14 cellular contexts compared by ENCODE assay signal in genomic region chr9:124752967-124753366, GRCh38. TPM values are rescaled to one million over a fixed set of nuclear protein-coding genes. Genes with fewer than 3 reads are reported as not detected.
DNase-seq lines count a peak whose midpoint lies in the region; TF ChIP-seq lines count a peak whose summit lies in the region.
"Had no signal": no experiment of that assay in that cellular context is flagged by ENCODE, and none has a peak within 500 bp of the region (broad histone marks: within the 10 kb centered on the region; RNA-seq: fewer than 3 reads in every experiment).

No MANE protein-coding gene starts in this region.

- H3K27ac Mint-ChIP-seq in neural progenitor cell = no peak overlapping the region
- no peak overlapping the region for H3K27ac Mint-ChIP-seq in activated naive CD4-positive, alpha-beta T cell treated with anti-CD3 and anti-CD28 coated beads, Interleukin-2, amount 10 ng/mL, durations not matched to agents 7 days and 5 days

- peaks cover 52% of the 10 kb centered on the region for H3F3A ChIP-seq in neural progenitor cell (ENCODE audit: low read depth)

- H3K79me2 ChIP-seq in neural progenitor cell (ENCODE audit: low read depth) = peaks cover 100% of the 10 kb centered on the region

- H3K27ac ChIP-seq in neural progenitor cell (peak overlapping the region; percentile 57), uterus (no peak overlapping the region)
- H3K27ac ChIP-seq: ovary, SJCRH30, VCaP had no signal

- no peak overlapping the region for H3K4me3 Mint-ChIP-seq in neural progenitor cell
- H3K4me3 Mint-ChIP-seq in activated naive CD4-positive, alpha-beta T cell treated with anti-CD3 and anti-CD28 coated beads, Interleukin-2, amount 10 ng/mL, durations not matched to agents 7 days and 5 days = no peak overlapping the region

- TF ChIP-seq CTCF in choroid plexus epithelial cell (conservative IDR thresholded peaks at IDR 0.05; ENCODE audit: low read depth, low read length) = no peak
- TF ChIP-seq CTCF in neural progenitor cell (IDR thresholded peaks at IDR 0.05) = no peak
- no peak for TF ChIP-seq CTCF in uterus (IDR thresholded peaks at IDR 0.05)

- DNase-seq in AG20443 (ENCODE audit: low spot score) (peak; percentile 74), NCI-H226 (peak; percentile 75), choroid plexus epithelial cell (ENCODE audit: low read depth) (peak; percentile 70), neural progenitor cell (ENCODE audit: low spot score) (no peak), uterus (no peak), NCI-H510A treated with DMSO at 0.1 percent for 48 hours (lab: John Stamatoyannopoulos, UW) (no peak), D341Med (ENCODE audit: low spot score) (no peak)
- DNase-seq in activated naive CD4-positive, alpha-beta T cell treated with anti-CD3 and anti-CD28 coated beads, Interleukin-2, amount 10 ng/mL, durations not matched to agents 7 days and 5 days = no peak
- DNase-seq: activated naive CD4-positive, alpha-beta T cell treated with Interleukin-2 at 50 U/mL for 16 hours; NCI-H187; NCI-H82; ovary; SJCRH30 had no signal

- H3K4me1 ChIP-seq in neural progenitor cell (peaks cover 69% of the 10 kb centered on the region), uterus (no peaks in the 10 kb centered on the region)

- no peak overlapping the region for H3K4me3 ChIP-seq in choroid plexus epithelial cell (ENCODE audit: low read depth, low read length)
- no peak overlapping the region for H3K4me3 ChIP-seq in neural progenitor cell
- no peak overlapping the region for H3K4me3 ChIP-seq in uterus
- H3K4me3 ChIP-seq: ovary, SJCRH30 had no signal

- no peaks in the 10 kb centered on the region for H3K27me3 ChIP-seq in neural progenitor cell
- peaks cover 4 to 27% of the 10 kb centered on the region in 2 donors for H3K27me3 ChIP-seq in uterus
- H3K27me3 ChIP-seq: ovary, SJCRH30 had no signal

- H3K36me3 Mint-ChIP-seq in neural progenitor cell = peaks cover 6% of the 10 kb centered on the region
- no peaks in the 10 kb centered on the region for H3K36me3 Mint-ChIP-seq in activated naive CD4-positive, alpha-beta T cell treated with anti-CD3 and anti-CD28 coated beads, Interleukin-2, amount 10 ng/mL, durations not matched to agents 7 days and 5 days

- H3K4me2 ChIP-seq in neural progenitor cell = peak overlapping the region; percentile 37

- H4K20me1 ChIP-seq in neural progenitor cell (ENCODE audit: low read depth) = peaks cover 98% of the 10 kb centered on the region

- no peak for TF ChIP-seq POLR2A in uterus (IDR thresholded peaks at IDR 0.05)

- no peaks in the 10 kb centered on the region for H3K36me3 ChIP-seq in neural progenitor cell
- H3K36me3 ChIP-seq in uterus = no peaks in the 10 kb centered on the region
- H3K36me3 ChIP-seq: ovary, SJCRH30 had no signal

- CTCF ChIA-PET in activated naive CD4-positive, alpha-beta T cell treated with anti-CD3 and anti-CD28 coated beads, Interleukin-2, amount 10 ng/mL, durations not matched to agents 7 days and 5 days (lab: Charles Lee) = interaction anchor here (0.6 to 1.9 kb wide), 5 partner anchors 40 to 1543 kb away, joined by 3 to 5 read pairs (median 4); no protein-coding TSS in a partner anchor

- H2AFZ ChIP-seq in neural progenitor cell (replicated peaks) = no peak overlapping the region

- intact Hi-C loops in uterus (cut with DNase I; ENCODE audit: low total_unique reads) = no loop called here

- no peak overlapping the region for H3K9ac ChIP-seq in neural progenitor cell

- no peaks in the 10 kb centered on the region for H3K9me3 Mint-ChIP-seq in neural progenitor cell
- no peaks in the 10 kb centered on the region for H3K9me3 Mint-ChIP-seq in activated naive CD4-positive, alpha-beta T cell treated with anti-CD3 and anti-CD28 coated beads, Interleukin-2, amount 10 ng/mL, durations not matched to agents 7 days and 5 days

- no peaks in the 10 kb centered on the region for H3K27me3 Mint-ChIP-seq in neural progenitor cell (ENCODE audit: insufficient read depth, low read depth)
- peaks cover 41% of the 10 kb centered on the region for H3K27me3 Mint-ChIP-seq in activated naive CD4-positive, alpha-beta T cell treated with anti-CD3 and anti-CD28 coated beads, Interleukin-2, amount 10 ng/mL, durations not matched to agents 7 days and 5 days

- H3K9me3 ChIP-seq in neural progenitor cell (ENCODE audit: low read depth) = no peaks in the 10 kb centered on the region
- no peaks in the 10 kb centered on the region for H3K9me3 ChIP-seq in uterus
- H3K9me3 ChIP-seq: ovary, SJCRH30 had no signal

- H3K4me1 Mint-ChIP-seq in neural progenitor cell = peaks cover 49% of the 10 kb centered on the region
- no peaks in the 10 kb centered on the region for H3K4me1 Mint-ChIP-seq in activated naive CD4-positive, alpha-beta T cell treated with anti-CD3 and anti-CD28 coated beads, Interleukin-2, amount 10 ng/mL, durations not matched to agents 7 days and 5 days

RNA-seq across cellular contexts. Expression of gene NR6A1, which starts 18.1 kb away (rescaled TPM):
- 302 and 313 TPM in 2 replicates for total RNA-seq in neural progenitor cell (ENCODE audit: low replicate concordance)
- 1 to 10 TPM in 2 of 4 donors, under 1 TPM in 1, not detected in 1; under 0.01 to 2.6 (median 1.3) TPM for total RNA-seq in uterus

RNA-seq across cellular contexts. Expression of gene OLFML2A, which starts 24.0 kb away (rescaled TPM):
- total RNA-seq in neural progenitor cell (ENCODE audit: low replicate concordance) (3.1 and 9.0 TPM in 2 replicates), uterus (10 to 100 TPM; 21.3 to 86.5 (median 71.8) TPM)

Comparison
In these comparisons a context has a peak if more than half of its experiments do, and no peak if none do; other contexts are left out.
1. DNase-seq: peak in AG20443 (single experiment), NCI-H226 (single experiment) and choroid plexus epithelial cell (single experiment); none in neural progenitor cell (single experiment), uterus (0 of 2), NCI-H510A treated with DMSO at 0.1 percent for 48 hours (single experiment), D341Med (single experiment) and activated naive CD4-positive, alpha-beta T cell treated with anti-CD3 and anti-CD28 coated beads, Interleukin-2, amount 10 ng/mL, durations not matched to agents 7 days and 5 days (single experiment).
2. RNA of gene NR6A1, which starts 18.1 kb away (total RNA-seq): 302 to 313 TPM in neural progenitor cell; under 0.01 to 2.6 TPM in uterus; every median in the first group is over 10 times any median in the second.